In genomic region chr21:38945536-38946245, GRCh38 we compare ENCODE assay signal across 19 cellular contexts.
A peak's percentile ranks its signal among the peaks of the same experiment; 100 is the strongest.
DNase-seq lines count a peak whose midpoint lies in the region; ATAC-seq and TF ChIP-seq lines count a peak whose summit lies in the region.
"Had no signal": no experiment of that assay in that cellular context is flagged by ENCODE, and none has a peak within 500 bp of the region (broad histone marks: within the 10 kb centered on the region; RNA-seq: fewer than 3 reads in every experiment).

No MANE protein-coding gene starts in this region.

- H3K36me3 Mint-ChIP-seq in WTC11 = peaks cover 3% of the 10 kb centered on the region
- H3K36me3 Mint-ChIP-seq: CD8-positive, alpha-beta T cell had no signal

- H3K27ac ChIP-seq in stomach (peak overlapping the region in 3 of 5 donors; percentile 2 to 46 (median 16)), body of pancreas (no peak overlapping the region)
- H3K27ac ChIP-seq: ascending aorta, pancreas, suprapubic skin had no signal

- DNase-seq in NCI-H1417 (lab: John Stamatoyannopoulos, UW) = peak; percentile 33 to 90 (median 61)
- no peak for DNase-seq in NCI-H1417 treated with DMSO at 0.1 percent for 48 hours (lab: John Stamatoyannopoulos, UW)
- peak; percentile 63 for DNase-seq in WTC11 (ENCODE audit: low spot score)
- peak; percentile 42 for DNase-seq in iPS DF 19.7 (ENCODE audit: low read depth, low spot score)
- DNase-seq in stomach = no peak
- DNase-seq in body of pancreas = no peak
- no peak for DNase-seq in AG08395 (ENCODE audit: low spot score)
- DNase-seq: 8988T; CD8-positive, alpha-beta T cell; glutamatergic neuron; NCI-H526 treated with DMSO at 0.1 percent for 48 hours; pancreas; Right ventricle myocardium superior; stimulated activated CD4-positive, alpha-beta T cell treated with anti-CD3 and anti-CD28 coated beads, Interleukin-12 subunit alpha, Interleukin-12 subunit beta, amount 100 ng/mL, for 4 hours had no signal

- peak overlapping the region; percentile 73; the same call in 1 of the 2 replicates for H3K27ac Mint-ChIP-seq in WTC11
- H3K27ac Mint-ChIP-seq: CD8-positive, alpha-beta T cell had no signal

- no peak for TF ChIP-seq EP300 in stomach (IDR thresholded peaks at IDR 0.05)

- TF ChIP-seq CTCF in WTC11 (IDR thresholded peaks at IDR 0.05) (no peak), stomach (IDR thresholded peaks at IDR 0.05) (no peak), body of pancreas (IDR thresholded peaks at IDR 0.05) (no peak)

- H3K27me3 Mint-ChIP-seq in WTC11 (ENCODE audit: low read depth) = peaks cover 7% of the 10 kb centered on the region

- peaks cover 23% of the 10 kb centered on the region for H3K4me1 Mint-ChIP-seq in WTC11

- H3K4me1 ChIP-seq in stomach = peaks cover 0 to 6% (median 5%) of the 10 kb centered on the region in 4 donors
- H3K4me1 ChIP-seq in body of pancreas = peaks cover 8% of the 10 kb centered on the region
- H3K4me1 ChIP-seq: ascending aorta, HAP-1, pancreas, suprapubic skin had no signal

- no peak for TF ChIP-seq POLR2A in stomach (IDR thresholded peaks at IDR 0.05)
- no peak for TF ChIP-seq POLR2A in body of pancreas (IDR thresholded peaks at IDR 0.05)

- peak; percentile 80 for ATAC-seq in WTC11
- ATAC-seq in body of pancreas = no peak
- no peak for ATAC-seq in SK-N-SH treated with all-trans-retinoic acid at 6 μM for 48 hours
- ATAC-seq: CD8-positive, alpha-beta T cell; pancreas had no signal

- peaks cover 32% of the 10 kb centered on the region for H3K9me3 Mint-ChIP-seq in WTC11

- intact Hi-C loops in stomach (cut with DNase I; ENCODE audit: low total_unique reads) (no loop called here), body of pancreas (cut with DNase I) (no loop called here)

- POLR2A ChIA-PET in WTC11 (lab: Charles Lee) = no interaction called here

- no peaks in the 10 kb centered on the region for H3K9me3 ChIP-seq in stomach
- H3K9me3 ChIP-seq in body of pancreas = no peaks in the 10 kb centered on the region
- H3K9me3 ChIP-seq: ascending aorta, pancreas, suprapubic skin had no signal

- no peaks in the 10 kb centered on the region for H3K36me3 ChIP-seq in stomach
- H3K36me3 ChIP-seq in body of pancreas (replicated peaks in 1 of 2; ENCODE audit: insufficient read depth in 1 of 2, low read depth in 2 of 2) = no peaks in the 10 kb centered on the region
- H3K36me3 ChIP-seq: ascending aorta, HAP-1, pancreas, suprapubic skin had no signal

- H3K4me3 Mint-ChIP-seq in WTC11 = peak overlapping the region; percentile 2
- H3K4me3 Mint-ChIP-seq: CD8-positive, alpha-beta T cell had no signal

- 51 to 70% (median 57%) methylated on average over 17 of the region's 17 CpGs for WGBS in stomach, 5 donors
- 55 to 66% methylated on average over 17 of the region's 17 CpGs for WGBS in body of pancreas, 2 donors

- H3K27me3 ChIP-seq in stomach = no peaks in the 10 kb centered on the region
- H3K27me3 ChIP-seq in body of pancreas = no peaks in the 10 kb centered on the region
- H3K27me3 ChIP-seq: ascending aorta, pancreas, suprapubic skin had no signal

- H3K4me3 ChIP-seq in stomach = no peak overlapping the region
- no peak overlapping the region for H3K4me3 ChIP-seq in body of pancreas
- H3K4me3 ChIP-seq: ascending aorta, HAP-1, lung, pancreas, suprapubic skin had no signal

- CTCF ChIA-PET in WTC11 (lab: Charles Lee) = interaction anchor here (0.6 to 1.7 kb wide), 6 partner anchors 10 to 91 kb away, joined by 3 to 10 read pairs (median 5); no protein-coding TSS in a partner anchor

TF ChIP-seq in WTC11, 78 proteins besides CTCF, POLR2A, EP300 and RAD21 (continues in another document):
- TF ChIP-seq IRF1 (CRISPR knock-in tag; IDR thresholded peaks at IDR 0.05) (no peak), TEAD1 (CRISPR knock-in tag; IDR thresholded peaks at IDR 0.05) (peak; percentile 86), SMAD4 (CRISPR knock-in tag; IDR thresholded peaks at IDR 0.05) (no peak), KAT7 (CRISPR knock-in tag; IDR thresholded peaks at IDR 0.05; ENCODE audit: borderline replicate concordance) (no peak), FOXK1 (CRISPR knock-in tag; IDR thresholded peaks at IDR 0.05) (0 out of 2 replicates have a peak, but pooled peaks have one; percentile 35), MAX (CRISPR knock-in tag; IDR thresholded peaks at IDR 0.05) (peak; percentile 29; the same call in 1 of the 2 replicates), ZMAT4 (CRISPR knock-in tag; IDR thresholded peaks at IDR 0.05) (no peak), TP53 (CRISPR knock-in tag; IDR thresholded peaks at IDR 0.05) (no peak), ZNF423 (CRISPR knock-in tag; IDR thresholded peaks at IDR 0.05) (peak; percentile 73), CDX4 (CRISPR knock-in tag; IDR thresholded peaks at IDR 0.05; ENCODE audit: borderline replicate concordance) (no peak), E2F5 (CRISPR knock-in tag; IDR thresholded peaks at IDR 0.05) (no peak), ZNF671 (CRISPR knock-in tag; IDR thresholded peaks at IDR 0.05) (no peak)

TF ChIP-seq in SK-N-SH treated with all-trans-retinoic acid at 6 μM for 48 hours, 23 proteins besides CTCF, POLR2A, EP300 and RAD21 (continues in another document):
- TF ChIP-seq TCF4 (CRISPR knock-in tag; IDR thresholded peaks at IDR 0.05; ENCODE audit: borderline replicate concordance) = no peak
- no peak for TF ChIP-seq CREB5 (CRISPR knock-in tag; IDR thresholded peaks at IDR 0.05; ENCODE audit: low read depth)
- no peak for TF ChIP-seq ZNF8 (CRISPR knock-in tag; IDR thresholded peaks at IDR 0.05)
- TF ChIP-seq ARNTL (CRISPR knock-in tag; IDR thresholded peaks at IDR 0.05; ENCODE audit: borderline replicate concordance, low read depth) = no peak
- TF ChIP-seq PATZ1 (CRISPR knock-in tag; IDR thresholded peaks at IDR 0.05; ENCODE audit: borderline replicate concordance) = no peak
- no peak for TF ChIP-seq TOX (CRISPR knock-in tag; IDR thresholded peaks at IDR 0.05; ENCODE audit: borderline replicate concordance)
- TF ChIP-seq GLIS3 (CRISPR knock-in tag; IDR thresholded peaks at IDR 0.05) = no peak
- TF ChIP-seq CSRNP3 (CRISPR knock-in tag; IDR thresholded peaks at IDR 0.05) = no peak
- TF ChIP-seq ZFP3 (CRISPR knock-in tag; IDR thresholded peaks at IDR 0.05) = no peak
- no peak for TF ChIP-seq OSR1 (CRISPR knock-in tag; IDR thresholded peaks at IDR 0.05)
- no peak for TF ChIP-seq RARB (CRISPR knock-in tag; IDR thresholded peaks at IDR 0.05)
- no peak for TF ChIP-seq POU6F1 (CRISPR knock-in tag; IDR thresholded peaks at IDR 0.05; ENCODE audit: borderline replicate concordance, low read depth)
- TF ChIP-seq ZNF70 (CRISPR knock-in tag; IDR thresholded peaks at IDR 0.05) = no peak
- no peak for TF ChIP-seq ISL1 (CRISPR knock-in tag; IDR thresholded peaks at IDR 0.05)
- TF ChIP-seq BACH2 (CRISPR knock-in tag; IDR thresholded peaks at IDR 0.05; ENCODE audit: borderline replicate concordance) = no peak
- TF ChIP-seq PPARA (CRISPR knock-in tag; IDR thresholded peaks at IDR 0.05; ENCODE audit: borderline replicate concordance) = no peak
- no peak for TF ChIP-seq SNAI2 (CRISPR knock-in tag; IDR thresholded peaks at IDR 0.05)

Comparison
In these comparisons a context has a peak if more than half of its experiments do, and no peak if none do; other contexts are left out.
1. DNase-seq: peak in NCI-H1417 (3 of 3), WTC11 (single experiment) and iPS DF 19.7 (single experiment); none in NCI-H1417 treated with DMSO at 0.1 percent for 48 hours (single experiment), stomach (single experiment), body of pancreas (0 of 4) and AG08395 (single experiment).
2. H3K27ac ChIP-seq: peak in stomach (3 of 5); none in body of pancreas (0 of 4).